ENCODE assay signal across 8 cellular contexts in the genomic region with DNA sequence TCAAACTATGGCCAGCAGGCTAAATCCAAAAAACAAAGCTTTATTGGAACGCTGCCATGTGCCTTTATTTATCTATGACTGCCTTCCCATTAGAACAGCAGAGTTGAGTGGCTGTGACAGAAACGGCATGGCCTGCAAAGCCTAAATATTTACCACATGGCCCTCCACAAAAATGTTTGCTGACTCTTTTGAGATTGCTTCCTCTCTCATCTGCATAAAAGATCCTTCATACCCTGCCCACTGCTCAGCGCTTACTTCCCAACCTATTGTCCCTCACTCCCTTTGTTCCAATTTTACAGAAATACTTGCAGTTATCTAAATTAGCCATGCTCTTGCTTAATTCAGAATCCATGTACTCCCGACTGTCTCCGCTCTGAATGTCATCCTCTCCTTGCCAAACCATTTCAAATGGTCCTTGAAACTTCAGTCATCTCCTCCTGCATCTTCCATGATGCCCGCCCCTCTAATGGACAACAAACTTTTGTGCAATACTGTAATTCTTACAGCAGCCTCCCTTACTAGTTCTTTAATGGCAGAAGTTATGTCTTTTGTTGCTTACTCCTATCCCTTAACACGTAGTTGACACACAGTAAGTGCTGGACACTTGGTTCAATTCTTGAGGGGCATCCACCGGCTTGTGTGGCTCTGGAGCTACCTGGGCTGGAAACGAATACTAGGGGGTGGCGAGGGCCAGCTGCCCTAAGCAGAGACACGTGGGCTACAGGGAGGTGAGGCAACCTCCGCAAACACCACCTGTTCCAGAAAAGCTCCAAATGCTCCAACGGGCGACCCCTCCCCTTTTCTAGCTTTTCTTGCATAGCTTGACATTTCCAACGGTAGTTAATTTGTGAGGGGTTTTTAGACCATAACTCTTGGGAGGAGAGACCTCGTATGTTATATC. TPM values are rescaled to one million over a fixed set of nuclear protein-coding genes. Genes with fewer than 3 reads are reported as not detected.
DNase-seq lines count a peak whose midpoint lies in the region; ATAC-seq and TF ChIP-seq lines count a peak whose summit lies in the region.

No MANE protein-coding gene starts in this region.

- no peaks in the 10 kb centered on the region for H3K9me3 ChIP-seq in WERI-Rb-1 (ENCODE audit: severe bottlenecking)

- H3K36me3 ChIP-seq in WERI-Rb-1, result peaks cover 26% of the 10 kb centered on the region

- TF ChIP-seq CTCF in WERI-Rb-1 (IDR thresholded peaks at IDR 0.05; ENCODE audit: low read depth, low read length) (no peak), foreskin keratinocyte (conservative IDR thresholded peaks at IDR 0.05) (no peak)

- ATAC-seq in HG02642 (IDR thresholded peaks at IDR 0.05; ENCODE audit: poor library complexity, unreplicated experiment) (peak; percentile 31), foreskin keratinocyte (peak; percentile 54), HG03521 (IDR thresholded peaks at IDR 0.05; ENCODE audit: unreplicated experiment) (no peak)

- H3K27me3 ChIP-seq in WERI-Rb-1 (ENCODE audit: insufficient read depth, low read depth, severe bottlenecking), result no peaks in the 10 kb centered on the region
- H3K27me3 ChIP-seq in foreskin keratinocyte, result no peaks in the 10 kb centered on the region

- peak; percentile 62 for DNase-seq in activated effector memory CD4-positive, alpha-beta T cell treated with anti-CD3 and anti-CD28 coated beads, Interleukin-2, amount 50 U/mL, for 16 hours
- no peak for DNase-seq in activated effector memory CD4-positive, alpha-beta T cell treated with Interleukin-2 at 50 U/mL for 16 hours
- peak; percentile 82 for DNase-seq in NCI-H1694 (lab: John Stamatoyannopoulos, UW)
- DNase-seq in WERI-Rb-1, result peak; percentile 38
- peak in 1 of 2 donors; percentile 8 for DNase-seq in foreskin keratinocyte
- no peak for DNase-seq in skeletal muscle cell (ENCODE audit: low read depth)

- H3K4me3 ChIP-seq in WERI-Rb-1 (ENCODE audit: low read depth, low read length) (peak overlapping the region; percentile 59), skeletal muscle cell (ENCODE audit: low read depth, low read length) (peak overlapping the region; percentile 79)

- peak overlapping the region; percentile 87 for H3K27ac ChIP-seq in WERI-Rb-1
- H3K27ac ChIP-seq in foreskin keratinocyte, result peak overlapping the region; percentile 82

- peaks cover 3% of the 10 kb centered on the region for H3K4me1 ChIP-seq in foreskin keratinocyte

RNA-seq across cellular contexts. Expression of a gene that starts 0.8 kb away (rescaled TPM):
- 7.0 and 9.3 TPM in 2 replicates for total RNA-seq in foreskin keratinocyte
- polyA plus RNA-seq in foreskin keratinocyte, result 1.5 and 2.4 TPM in 2 replicates

Comparison
In these comparisons a context has a peak if more than half of its experiments do, and no peak if none do; other contexts are left out.
1. DNase-seq: peak in activated effector memory CD4-positive, alpha-beta T cell treated with anti-CD3 and anti-CD28 coated beads, Interleukin-2, amount 50 U/mL, for 16 hours (single experiment), NCI-H1694 (single experiment) and WERI-Rb-1 (single experiment); none in activated effector memory CD4-positive, alpha-beta T cell treated with Interleukin-2 at 50 U/mL for 16 hours (single experiment) and skeletal muscle cell (single experiment).